In genomic region chr2:98484121-98484557, GRCh38 we compare ENCODE assay signal across 1 cellular context.
TF ChIP-seq lines count a peak whose summit lies in the region.

No MANE protein-coding gene starts in this region.

TF ChIP-seq in HepG2, 621 proteins besides CTCF, POLR2A, EP300 and RAD21 (continued from another document and continues in another):
- TF ChIP-seq MTF2 (CRISPR knock-in tag; IDR thresholded peaks at IDR 0.05; ENCODE audit: borderline replicate concordance) (no peak), ASH2L (IDR thresholded peaks at IDR 0.05; ENCODE audit: insufficient read length, low read depth, low read length) (no peak), RXRB (CRISPR knock-in tag; IDR thresholded peaks at IDR 0.05; ENCODE audit: borderline replicate concordance) (0 out of 2 replicates have a peak, but pooled peaks have one; percentile 21), HMG20B (CRISPR knock-in tag; conservative IDR thresholded peaks at IDR 0.05) (0 out of 2 replicates have a peak, but pooled peaks have one; percentile 32), HDAC2 (CRISPR knock-in tag; IDR thresholded peaks at IDR 0.05) (peak; percentile 41; the same call in 1 of the 2 replicates), ZFP82 (CRISPR knock-in tag; IDR thresholded peaks at IDR 0.05; ENCODE audit: borderline replicate concordance) (no peak), PCBP2 (optimal IDR thresholded peaks at IDR 0.05; ENCODE audit: low read depth, low read length, poor library complexity, severe bottlenecking) (no peak), TFE3 (CRISPR knock-in tag; IDR thresholded peaks at IDR 0.05) (peak; percentile 86), ZNF335 (CRISPR knock-in tag; IDR thresholded peaks at IDR 0.05) (no peak), ZNF878 (CRISPR knock-in tag; IDR thresholded peaks at IDR 0.05) (no peak), CBX1 (IDR thresholded peaks at IDR 0.05; ENCODE audit: low read depth) (peak; percentile 70), MIXL1 (CRISPR knock-in tag; IDR thresholded peaks at IDR 0.05) (no peak), ZNF143 (CRISPR knock-in tag; IDR thresholded peaks at IDR 0.05) (peak; percentile 82), POLR2AphosphoS2 (IDR thresholded peaks at IDR 0.05; ENCODE audit: low read depth, low read length) (no peak), CBFB (CRISPR knock-in tag; IDR thresholded peaks at IDR 0.05) (no peak), SOX6 (IDR thresholded peaks at IDR 0.05) (no peak), SOX6 (CRISPR knock-in tag; IDR thresholded peaks at IDR 0.05) (no peak), REL (CRISPR knock-in tag; conservative IDR thresholded peaks at IDR 0.05) (no peak), FOXJ3 (CRISPR knock-in tag; IDR thresholded peaks at IDR 0.05; ENCODE audit: borderline replicate concordance) (no peak), ZNF614 (CRISPR knock-in tag; IDR thresholded peaks at IDR 0.05; ENCODE audit: borderline replicate concordance) (peak; percentile 37; the same call in 1 of the 2 replicates), ETV5 (CRISPR knock-in tag; IDR thresholded peaks at IDR 0.05; ENCODE audit: borderline replicate concordance) (no peak), REPIN1 (CRISPR knock-in tag; IDR thresholded peaks at IDR 0.05; ENCODE audit: borderline replicate concordance, low read depth) (peak; percentile 27; the same call in 1 of the 2 replicates), MYC (CRISPR knock-in tag; IDR thresholded peaks at IDR 0.05; ENCODE audit: borderline replicate concordance) (0 out of 2 replicates have a peak, but pooled peaks have one; percentile 27), TFDP2 (CRISPR knock-in tag; IDR thresholded peaks at IDR 0.05) (peak; percentile 63; the same call in 1 of the 2 replicates), MED1 (CRISPR knock-in tag; IDR thresholded peaks at IDR 0.05) (peak; percentile 51; the same call in 1 of the 2 replicates), ZFY (CRISPR knock-in tag; IDR thresholded peaks at IDR 0.05) (peak; percentile 62; the same call in 1 of the 2 replicates), ZNF331 (CRISPR knock-in tag; IDR thresholded peaks at IDR 0.05) (peak; percentile 69; the same call in 1 of the 2 replicates), NCOR1 (IDR thresholded peaks at IDR 0.05; ENCODE audit: borderline replicate concordance, low read length) (0 out of 2 replicates have a peak, but pooled peaks have one; percentile 55), ZNF260 (CRISPR knock-in tag; IDR thresholded peaks at IDR 0.05; ENCODE audit: borderline replicate concordance, low read depth) (no peak), ZMYM4 (CRISPR knock-in tag; IDR thresholded peaks at IDR 0.05) (peak; percentile 85), FOXA3 (CRISPR knock-in tag; IDR thresholded peaks at IDR 0.05) (0 out of 2 replicates have a peak, but pooled peaks have one; percentile 16), ZNF589 (CRISPR knock-in tag; conservative IDR thresholded peaks at IDR 0.05) (peak; percentile 57; the same call in 1 of the 2 replicates), HNF4G (IDR thresholded peaks at IDR 0.05; ENCODE audit: borderline replicate concordance, low read depth, low read length) (peak; percentile 69; the same call in 1 of the 2 replicates), HNF4G (CRISPR knock-in tag; IDR thresholded peaks at IDR 0.05; ENCODE audit: borderline replicate concordance, low read depth) (no peak), ZSCAN9 (CRISPR knock-in tag; IDR thresholded peaks at IDR 0.05; ENCODE audit: borderline replicate concordance) (peak; percentile 75; the same call in 1 of the 2 replicates), GATAD2A (CRISPR knock-in tag; IDR thresholded peaks at IDR 0.05) (peak; percentile 60; the same call in 1 of the 2 replicates), KDM5B (CRISPR knock-in tag; IDR thresholded peaks at IDR 0.05; ENCODE audit: borderline replicate concordance) (peak; percentile 40; the same call in 1 of the 2 replicates), KLF6 (CRISPR knock-in tag; IDR thresholded peaks at IDR 0.05) (no peak), SMAD3 (CRISPR knock-in tag; IDR thresholded peaks at IDR 0.05) (no peak), ELF3 (CRISPR knock-in tag; IDR thresholded peaks at IDR 0.05) (peak; percentile 45; the same call in 1 of the 2 replicates), CCDC6 (CRISPR knock-in tag; IDR thresholded peaks at IDR 0.05) (0 out of 2 replicates have a peak, but pooled peaks have one; percentile 46), POGZ (CRISPR knock-in tag; IDR thresholded peaks at IDR 0.05) (peak; percentile 65), CSRNP1 (CRISPR knock-in tag; IDR thresholded peaks at IDR 0.05) (no peak), ZNF629 (CRISPR knock-in tag; conservative IDR thresholded peaks at IDR 0.05) (0 out of 2 replicates have a peak, but pooled peaks have one; percentile 15), DZIP1 (CRISPR knock-in tag; IDR thresholded peaks at IDR 0.05) (no peak), HNF4A (CRISPR knock-in tag; IDR thresholded peaks at IDR 0.05) (peak; percentile 95)
- TF ChIP-seq, protein P1, sequence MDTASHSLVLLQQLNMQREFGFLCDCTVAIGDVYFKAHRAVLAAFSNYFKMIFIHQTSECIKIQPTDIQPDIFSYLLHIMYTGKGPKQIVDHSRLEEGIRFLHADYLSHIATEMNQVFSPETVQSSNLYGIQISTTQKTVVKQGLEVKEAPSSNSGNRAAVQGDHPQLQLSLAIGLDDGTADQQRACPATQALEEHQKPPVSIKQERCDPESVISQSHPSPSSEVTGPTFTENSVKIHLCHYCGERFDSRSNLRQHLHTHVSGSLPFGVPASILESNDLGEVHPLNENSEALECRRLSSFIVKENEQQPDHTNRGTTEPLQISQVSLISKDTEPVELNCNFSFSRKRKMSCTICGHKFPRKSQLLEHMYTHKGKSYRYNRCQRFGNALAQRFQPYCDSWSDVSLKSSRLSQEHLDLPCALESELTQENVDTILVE (CRISPR knock-in tag; IDR thresholded peaks at IDR 0.05): no peak; the same call in 1 of the 2 replicates
- TF ChIP-seq, protein P2, sequence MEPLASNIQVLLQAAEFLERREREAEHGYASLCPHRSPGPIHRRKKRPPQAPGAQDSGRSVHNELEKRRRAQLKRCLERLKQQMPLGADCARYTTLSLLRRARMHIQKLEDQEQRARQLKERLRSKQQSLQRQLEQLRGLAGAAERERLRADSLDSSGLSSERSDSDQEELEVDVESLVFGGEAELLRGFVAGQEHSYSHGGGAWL (CRISPR knock-in tag; IDR thresholded peaks at IDR 0.05): 0 out of 2 replicates have a peak, but pooled peaks have one; percentile 67
- TF ChIP-seq, protein P3, sequence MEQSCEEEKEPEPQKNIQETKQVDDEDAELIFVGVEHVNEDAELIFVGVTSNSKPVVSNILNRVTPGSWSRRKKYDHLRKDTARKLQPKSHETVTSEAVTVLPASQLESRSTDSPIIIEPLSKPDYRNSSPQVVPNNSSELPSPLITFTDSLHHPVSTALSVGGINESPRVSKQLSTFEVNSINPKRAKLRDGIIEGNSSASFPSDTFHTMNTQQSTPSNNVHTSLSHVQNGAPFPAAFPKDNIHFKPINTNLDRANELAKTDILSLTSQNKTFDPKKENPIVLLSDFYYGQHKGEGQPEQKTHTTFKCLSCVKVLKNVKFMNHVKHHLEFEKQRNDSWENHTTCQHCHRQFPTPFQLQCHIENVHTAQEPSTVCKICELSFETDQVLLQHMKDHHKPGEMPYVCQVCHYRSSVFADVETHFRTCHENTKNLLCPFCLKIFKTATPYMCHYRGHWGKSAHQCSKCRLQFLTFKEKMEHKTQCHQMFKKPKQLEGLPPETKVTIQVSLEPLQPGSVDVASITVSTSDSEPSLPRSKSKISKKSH (CRISPR knock-in tag; IDR thresholded peaks at IDR 0.05; ENCODE audit: borderline replicate concordance): peak; percentile 41; the same call in 1 of the 2 replicates
- TF ChIP-seq, protein P4, sequence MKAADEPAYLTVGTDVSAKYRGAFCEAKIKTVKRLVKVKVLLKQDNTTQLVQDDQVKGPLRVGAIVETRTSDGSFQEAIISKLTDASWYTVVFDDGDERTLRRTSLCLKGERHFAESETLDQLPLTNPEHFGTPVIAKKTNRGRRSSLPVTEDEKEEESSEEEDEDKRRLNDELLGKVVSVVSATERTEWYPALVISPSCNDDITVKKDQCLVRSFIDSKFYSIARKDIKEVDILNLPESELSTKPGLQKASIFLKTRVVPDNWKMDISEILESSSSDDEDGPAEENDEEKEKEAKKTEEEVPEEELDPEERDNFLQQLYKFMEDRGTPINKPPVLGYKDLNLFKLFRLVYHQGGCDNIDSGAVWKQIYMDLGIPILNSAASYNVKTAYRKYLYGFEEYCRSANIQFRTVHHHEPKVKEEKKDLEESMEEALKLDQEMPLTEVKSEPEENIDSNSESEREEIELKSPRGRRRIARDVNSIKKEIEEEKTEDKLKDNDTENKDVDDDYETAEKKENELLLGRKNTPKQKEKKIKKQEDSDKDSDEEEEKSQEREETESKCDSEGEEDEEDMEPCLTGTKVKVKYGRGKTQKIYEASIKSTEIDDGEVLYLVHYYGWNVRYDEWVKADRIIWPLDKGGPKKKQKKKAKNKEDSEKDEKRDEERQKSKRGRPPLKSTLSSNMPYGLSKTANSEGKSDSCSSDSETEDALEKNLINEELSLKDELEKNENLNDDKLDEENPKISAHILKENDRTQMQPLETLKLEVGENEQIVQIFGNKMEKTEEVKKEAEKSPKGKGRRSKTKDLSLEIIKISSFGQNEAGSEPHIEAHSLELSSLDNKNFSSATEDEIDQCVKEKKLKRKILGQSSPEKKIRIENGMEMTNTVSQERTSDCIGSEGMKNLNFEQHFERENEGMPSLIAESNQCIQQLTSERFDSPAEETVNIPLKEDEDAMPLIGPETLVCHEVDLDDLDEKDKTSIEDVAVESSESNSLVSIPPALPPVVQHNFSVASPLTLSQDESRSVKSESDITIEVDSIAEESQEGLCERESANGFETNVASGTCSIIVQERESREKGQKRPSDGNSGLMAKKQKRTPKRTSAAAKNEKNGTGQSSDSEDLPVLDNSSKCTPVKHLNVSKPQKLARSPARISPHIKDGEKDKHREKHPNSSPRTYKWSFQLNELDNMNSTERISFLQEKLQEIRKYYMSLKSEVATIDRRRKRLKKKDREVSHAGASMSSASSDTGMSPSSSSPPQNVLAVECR (CRISPR knock-in tag; IDR thresholded peaks at IDR 0.05; ENCODE audit: borderline replicate concordance): peak; percentile 44; the same call in 1 of the 2 replicates
- TF ChIP-seq, protein P5, sequence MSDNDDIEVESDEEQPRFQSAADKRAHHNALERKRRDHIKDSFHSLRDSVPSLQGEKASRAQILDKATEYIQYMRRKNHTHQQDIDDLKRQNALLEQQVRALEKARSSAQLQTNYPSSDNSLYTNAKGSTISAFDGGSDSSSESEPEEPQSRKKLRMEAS (IDR thresholded peaks at IDR 0.05): peak; percentile 98
